Comparison of ENCODE assay signal across 8 cellular contexts in the genomic region with DNA sequence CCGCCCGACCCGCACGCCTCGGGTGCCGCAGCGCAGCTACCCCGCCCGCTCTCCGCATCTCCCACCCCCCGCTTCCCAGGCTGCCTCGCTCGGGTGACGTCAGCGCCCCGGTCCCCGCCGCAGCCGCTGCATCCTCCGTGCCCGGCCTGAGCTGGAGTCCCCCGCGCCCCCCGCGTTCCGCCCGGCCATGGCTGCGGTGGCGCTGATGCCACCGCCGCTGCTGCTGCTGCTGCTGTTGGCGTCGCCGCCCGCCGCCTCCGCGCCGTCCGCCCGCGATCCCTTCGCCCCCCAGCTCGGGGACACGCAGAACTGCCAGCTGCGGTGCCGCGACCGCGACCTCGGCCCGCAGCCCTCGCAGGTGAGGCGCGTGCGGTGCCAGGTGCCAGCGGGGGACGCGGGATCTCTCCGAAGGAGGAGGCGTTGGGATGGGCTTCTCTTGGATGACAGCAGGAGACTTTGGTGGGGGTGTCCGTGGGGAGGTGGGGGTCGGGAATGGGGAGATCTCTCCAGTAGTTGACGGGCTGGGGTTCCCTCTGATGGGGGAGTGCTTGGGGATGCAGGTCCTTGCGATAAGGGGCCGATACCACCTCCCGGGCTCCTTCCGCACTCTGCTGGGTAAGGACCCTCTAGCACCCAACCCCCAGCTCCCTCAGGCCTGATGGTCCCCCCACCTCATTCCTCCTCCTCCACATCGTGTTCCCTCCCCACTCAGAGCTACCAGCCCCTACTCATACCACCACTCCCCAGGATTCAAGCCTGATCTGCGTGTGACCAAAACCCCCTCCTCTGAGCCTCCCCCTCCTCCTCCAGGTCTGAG. TPM values are rescaled to one million over a fixed set of nuclear protein-coding genes. Genes with fewer than 3 reads are reported as not detected.
A peak's percentile ranks its signal among the peaks of the same experiment; 100 is the strongest.
DNase-seq lines count a peak whose midpoint lies in the region; ATAC-seq, FAIRE-seq and TF ChIP-seq lines count a peak whose summit lies in the region.

TMEM59L (plus strand) TSS at position 99 of the 817 bp plus-strand sequence; CDS start at position 188, 89 bp downstream.

- H3K27me3 Mint-ChIP-seq in brain = peaks cover 58% of the 10 kb centered on the region

- FAIRE-seq in D721Med (lab: Jason Lieb, UNC) = no peak

- TF ChIP-seq POLR2A in testis (IDR thresholded peaks at IDR 0.05) = no peak

- no peaks in the 10 kb centered on the region for H3K9me2 ChIP-seq in PC-3 (replicated peaks; ENCODE audit: low read length)

- POLR2A ChIA-PET in PC-3 (lab: Charles Lee; ENCODE audit: unreplicated experiment) = no interaction called here

- H3K9ac ChIP-seq in PC-3 (ENCODE audit: low read length) = no peak within 1 kb of the TSS

- H3K79me2 ChIP-seq in PC-3 (ENCODE audit: low read length) = no peaks in the 10 kb centered on the region

- H3K4me2 ChIP-seq in PC-3 (ENCODE audit: low read length) = peak within 1 kb of the TSS; percentile 56

- ATAC-seq in PC-3 = no peak
- no peak for ATAC-seq in lung (ENCODE audit: insufficient read depth, low FRiP score)
- ATAC-seq in HG03095 (IDR thresholded peaks at IDR 0.05; ENCODE audit: unreplicated experiment) = no peak

- peaks cover 36% of the 10 kb centered on the region for H3K36me3 Mint-ChIP-seq in brain

- no peak within 1 kb of the TSS for H3K27ac ChIP-seq in PC-3 (ENCODE audit: low read length)
- H3K27ac ChIP-seq in lung (ENCODE audit: low read depth in 1 of 2, low read length in 1 of 2) = no peak within 1 kb of the TSS
- H3K27ac ChIP-seq in testis = no peak within 1 kb of the TSS

- 1 to 2% methylated on average over 57 to 70 of the region's 70 CpGs for WGBS in lung, 2 donors
- WGBS in testis, 2 donors = 2 to 3% methylated on average over 14 to 32 of the region's 70 CpGs

- peaks cover 0 to 7% (median 0%) of the 10 kb centered on the region in 5 experiments for H3K9me3 Mint-ChIP-seq in brain

- DNase-seq in D721Med (ENCODE audit: insufficient read length, low spot score) = peak; percentile 89
- no peak for DNase-seq in PC-3
- DNase-seq in lung (ENCODE audit: low spot score) = no peak
- DNase-seq in testis = peak; percentile 38
- no peak for DNase-seq in HCEC 1CT
- no peak for DNase-seq in NCI-H2081 treated with DMSO at 0.1 percent for 48 hours (lab: John Stamatoyannopoulos, UW)

- peak within 1 kb of the TSS; percentile 57 to 97 (median 93) for H3K27ac Mint-ChIP-seq in brain

- intact Hi-C loops in PC-3 (cut with micrococcal nuclease) (no loop called here), testis (cut with DNase I; ENCODE audit: low total_unique reads) (no loop called here)

- no TSS peak for BruUV-seq in PC-3 (replicated peaks; lab: Mats Ljungman, UMichigan)

- H3K36me3 ChIP-seq in PC-3 (ENCODE audit: low read depth, low read length) (no peaks in the 10 kb centered on the region), lung (ENCODE audit: control insufficient read depth in 2 of 2, insufficient read depth in 2 of 2, low read length in 2 of 2) (no peaks in the 10 kb centered on the region), testis (ENCODE audit: low read depth, missing control alignments) (no peaks in the 10 kb centered on the region)

- H3K4me1 ChIP-seq in PC-3 (ENCODE audit: insufficient read depth, low read length) = peaks cover 9% of the 10 kb centered on the region; the same call in 1 of the 2 replicates
- peaks cover 0 to 15% of the 10 kb centered on the region in 2 donors for H3K4me1 ChIP-seq in lung (ENCODE audit: control insufficient read depth in 2 of 2, insufficient read depth in 2 of 2, low read length in 2 of 2)
- peaks cover 7% of the 10 kb centered on the region for H3K4me1 ChIP-seq in testis

- no peak within 1 kb of the TSS for H2AFZ ChIP-seq in PC-3 (ENCODE audit: low read length)

- CTCF ChIA-PET in PC-3 (lab: Charles Lee) = interaction anchor here (0.6 kb wide), 1 partner anchor 828 kb away, joined by 3 read pairs; no protein-coding TSS in a partner anchor

- H3K9me3 ChIP-seq in PC-3 (ENCODE audit: low read length) = no peaks in the 10 kb centered on the region
- H3K9me3 ChIP-seq in lung (ENCODE audit: control insufficient read depth in 2 of 2, insufficient read depth in 1 of 2, low read length in 1 of 2) = peaks cover 0 to 1% of the 10 kb centered on the region in 2 donors
- H3K9me3 ChIP-seq in testis = no peaks in the 10 kb centered on the region

- H3K4me3 ChIP-seq in PC-3 (ENCODE audit: low read length) (peak within 1 kb of the TSS; percentile 42; the same call in 1 of the 2 replicates), lung (peak within 1 kb of the TSS; percentile 18), testis (peak within 1 kb of the TSS; percentile 9 to 10)

- peaks cover 66% of the 10 kb centered on the region for H3K27me3 ChIP-seq in PC-3 (ENCODE audit: low read length)
- no peaks in the 10 kb centered on the region for H3K27me3 ChIP-seq in lung (ENCODE audit: control insufficient read depth, insufficient read depth)
- no peaks in the 10 kb centered on the region for H3K27me3 ChIP-seq in testis

- H3F3A ChIP-seq in PC-3 (ENCODE audit: low read length, unreplicated experiment) = peaks cover 5% of the 10 kb centered on the region

- no peaks in the 10 kb centered on the region for H4K20me1 ChIP-seq in PC-3 (ENCODE audit: low read length)

- H3K4me3 Mint-ChIP-seq in brain = peak within 1 kb of the TSS; percentile 89 to 94 (median 91)

- no peak for TF ChIP-seq CTCF in D721Med (IDR thresholded peaks at IDR 0.05; ENCODE audit: insufficient read depth, missing control alignments)
- TF ChIP-seq CTCF in PC-3 (conservative IDR thresholded peaks at IDR 0.05; ENCODE audit: low read depth, low read length) = no peak
- TF ChIP-seq CTCF in brain (conservative IDR thresholded peaks at IDR 0.05) = no peak
- no peak for TF ChIP-seq CTCF in lung (IDR thresholded peaks at IDR 0.05; ENCODE audit: control extremely low read depth, extremely low read depth)
- TF ChIP-seq CTCF in testis (IDR thresholded peaks at IDR 0.05) = no peak

- H3K4me1 Mint-ChIP-seq in brain = peaks cover 39% of the 10 kb centered on the region

RNA-seq across cellular contexts. Expression of gene TMEM59L, which starts in this region (rescaled TPM):
- 0.17 and 0.44 TPM in 2 replicates for total RNA-seq in PC-3 (2014; rRNA removed)
- 124 TPM for polyA plus RNA-seq in brain (ENCODE audit: insufficient read depth, low read depth, low replicate concordance)
- 1 to 10 TPM; 1.7 to 2.8 TPM for total RNA-seq in lung
- 1 to 10 TPM in 1 of 2 donors, under 1 TPM in 1; 0.49 to 1.1 TPM for polyA plus RNA-seq in lung
- total RNA-seq in testis = 1 to 10 TPM; 4.3 to 7.0 TPM
- polyA plus RNA-seq in testis (ENCODE audit: insufficient read depth, low read depth, low replicate concordance) = 4.5 TPM

Comparison
In these comparisons a context has a peak if more than half of its experiments do, and no peak if none do; other contexts are left out.
1. RNA of gene TMEM59L (polyA plus RNA-seq): 124 TPM in brain (single experiment); 4.5 TPM in testis (single experiment) and 0.49 to 1.1 TPM in lung; every median in the first group is over 10 times any median in the second.
2. DNase-seq: peak in D721Med (single experiment) and testis (single experiment); none in PC-3 (single experiment), lung (single experiment), HCEC 1CT (single experiment) and NCI-H2081 treated with DMSO at 0.1 percent for 48 hours (single experiment).
3. Peak in every context shown above with its lines, with median percentiles within 50 percentile points of each other: H3K4me3 ChIP-seq.